In genomic region chr16:2007081-2007836, GRCh38 we compare ENCODE assay signal across 8 cellular contexts. TPM values are rescaled to one million over a fixed set of nuclear protein-coding genes. Genes with fewer than 3 reads are reported as not detected.
DNase-seq lines count a peak whose midpoint lies in the region; ATAC-seq and TF ChIP-seq lines count a peak whose summit lies in the region.

No MANE protein-coding gene starts in this region.

- 77% methylated on average over 16 of the region's 16 CpGs; no CpG with 5 or more reads in 1 of the 2 donors for WGBS in transverse colon (ENCODE audit: low coverage in 1 of 2), 2 donors

- no peak for TF ChIP-seq EP300 in transverse colon (IDR thresholded peaks at IDR 0.05; ENCODE audit: low read depth)

- H3K9me3 ChIP-seq in iPS-18c (ENCODE audit: control insufficient read depth, insufficient read depth, low read length) (no peaks in the 10 kb centered on the region), transverse colon (no peaks in the 10 kb centered on the region)

- H3K4me1 ChIP-seq in transverse colon = peaks cover 36 to 57% (median 49%) of the 10 kb centered on the region in 4 donors

- in situ Hi-C loops in transverse colon (cut with MboI; ENCODE audit: low pct_ligation_motif_present in 1 of 4, low pct_unique_long_range_greater_than_20kb in 1 of 4, low sequenced_read_pairs in 3 of 4) = loop anchor here in 1 of 4 donors (25.0 kb wide), 1 partner anchor 130 kb away; the partner anchor contains the start of genes PKD1 and RAB26

- H3K27me3 ChIP-seq in transverse colon = no peaks in the 10 kb centered on the region

- peak overlapping the region in 3 of 4 donors; percentile 93 to 98 (median 94) for H3K27ac ChIP-seq in transverse colon

- H3K4me3 Mint-ChIP-seq in activated naive CD4-positive, alpha-beta T cell treated with anti-CD3 and anti-CD28 coated beads, Interleukin-2, amount 50 U/mL, for 24 hours = peak overlapping the region; percentile 95
- peak overlapping the region; percentile 84 for H3K4me3 Mint-ChIP-seq in activated CD8-positive, alpha-beta T cell treated with anti-CD3 and anti-CD28 coated beads, Interleukin-2, amount 10 ng/mL, durations not matched to agents 7 days and 5 days

- H3K27ac Mint-ChIP-seq in activated naive CD4-positive, alpha-beta T cell treated with anti-CD3 and anti-CD28 coated beads, Interleukin-2, amount 50 U/mL, for 24 hours = no peak overlapping the region
- H3K27ac Mint-ChIP-seq in activated CD8-positive, alpha-beta T cell treated with anti-CD3 and anti-CD28 coated beads, Interleukin-2, amount 10 ng/mL, durations not matched to agents 7 days and 5 days = peak overlapping the region; percentile 88

- no peaks in the 10 kb centered on the region for H3K27me3 Mint-ChIP-seq in activated naive CD4-positive, alpha-beta T cell treated with anti-CD3 and anti-CD28 coated beads, Interleukin-2, amount 50 U/mL, for 24 hours
- no peaks in the 10 kb centered on the region for H3K27me3 Mint-ChIP-seq in activated CD8-positive, alpha-beta T cell treated with anti-CD3 and anti-CD28 coated beads, Interleukin-2, amount 10 ng/mL, durations not matched to agents 7 days and 5 days (ENCODE audit: low read depth)

- intact Hi-C loops in transverse colon (cut with DNase I; ENCODE audit: low total_unique reads) = loop anchor here (10.0 kb wide), 1 partner anchor 228 kb away; the partner anchor contains the start of gene DNASE1L2

- no peak for TF ChIP-seq CTCF in transverse colon (IDR thresholded peaks at IDR 0.05)

- H3K9me3 Mint-ChIP-seq in activated naive CD4-positive, alpha-beta T cell treated with anti-CD3 and anti-CD28 coated beads, Interleukin-2, amount 50 U/mL, for 24 hours = no peaks in the 10 kb centered on the region
- H3K9me3 Mint-ChIP-seq in activated CD8-positive, alpha-beta T cell treated with anti-CD3 and anti-CD28 coated beads, Interleukin-2, amount 10 ng/mL, durations not matched to agents 7 days and 5 days (ENCODE audit: insufficient read depth) = no peaks in the 10 kb centered on the region

- peak overlapping the region; percentile 15 for H3K4me3 ChIP-seq in iPS-18c (ENCODE audit: insufficient read depth, low read depth, low read length)
- H3K4me3 ChIP-seq in transverse colon = peak overlapping the region in 1 of 4 donors; percentile 78

- H3K36me3 ChIP-seq in transverse colon = peaks cover 0 to 5% (median 2%) of the 10 kb centered on the region in 4 donors

- no peak for DNase-seq in activated naive CD4-positive, alpha-beta T cell (lab: John Stamatoyannopoulos, UW)
- no peak for DNase-seq in activated CD8-positive, alpha-beta T cell treated with anti-CD3 and anti-CD28 coated beads, Interleukin-2, amount 10 ng/mL, durations not matched to agents 7 days and 5 days
- DNase-seq in transverse colon (no peak), NCI-H226 (no peak), GDM1 (lab: John Stamatoyannopoulos, UW) (no peak), D341Med (ENCODE audit: low spot score) (no peak)

- POLR2A ChIA-PET in activated CD8-positive, alpha-beta T cell treated with anti-CD3 and anti-CD28 coated beads, Interleukin-2, amount 10 ng/mL, durations not matched to agents 7 days and 5 days (lab: Charles Lee) = interaction anchor here (2.2 kb wide), 1 partner anchor 40 kb away, joined by 5 read pairs; the partner anchor contains the start of genes NTHL1 and TSC2

- H3K4me1 Mint-ChIP-seq in activated naive CD4-positive, alpha-beta T cell treated with anti-CD3 and anti-CD28 coated beads, Interleukin-2, amount 50 U/mL, for 24 hours = peaks cover 40% of the 10 kb centered on the region
- peaks cover 41% of the 10 kb centered on the region for H3K4me1 Mint-ChIP-seq in activated CD8-positive, alpha-beta T cell treated with anti-CD3 and anti-CD28 coated beads, Interleukin-2, amount 10 ng/mL, durations not matched to agents 7 days and 5 days (ENCODE audit: low read depth)

- CTCF ChIA-PET in activated CD8-positive, alpha-beta T cell treated with anti-CD3 and anti-CD28 coated beads, Interleukin-2, amount 10 ng/mL, durations not matched to agents 7 days and 5 days (lab: Charles Lee) = interaction anchor here (0.7 to 2.5 kb wide), 6 partner anchors 9 to 148 kb away, joined by 3 to 12 read pairs (median 4); no protein-coding TSS in a partner anchor

- TF ChIP-seq POLR2A in transverse colon (IDR thresholded peaks at IDR 0.05) = no peak

- no peak for ATAC-seq in activated CD8-positive, alpha-beta T cell treated with anti-CD3 and anti-CD28 coated beads, Interleukin-2, amount 10 ng/mL, durations not matched to agents 7 days and 5 days

- H3K36me3 Mint-ChIP-seq in activated naive CD4-positive, alpha-beta T cell treated with anti-CD3 and anti-CD28 coated beads, Interleukin-2, amount 50 U/mL, for 24 hours = peaks cover 2% of the 10 kb centered on the region
- H3K36me3 Mint-ChIP-seq in activated CD8-positive, alpha-beta T cell treated with anti-CD3 and anti-CD28 coated beads, Interleukin-2, amount 10 ng/mL, durations not matched to agents 7 days and 5 days (ENCODE audit: low read depth) = peaks cover 29% of the 10 kb centered on the region

RNA-seq across cellular contexts. Expression of gene ZNF598, which starts 2.4 kb away (rescaled TPM):
- total RNA-seq in activated CD8-positive, alpha-beta T cell treated with anti-CD3 and anti-CD28 coated beads, Interleukin-2, amount 10 ng/mL, durations not matched to agents 7 days and 5 days = 10 to 100 TPM; 75.1 to 75.9 TPM
- total RNA-seq in transverse colon = 100 to 1,000 TPM in 1 of 4 donors, 10 to 100 TPM in 3; 28.3 to 145 (median 42.0) TPM

RNA-seq across cellular contexts. Expression of gene NPW, which starts 12.3 kb away (rescaled TPM):
- total RNA-seq in activated CD8-positive, alpha-beta T cell treated with anti-CD3 and anti-CD28 coated beads, Interleukin-2, amount 10 ng/mL, durations not matched to agents 7 days and 5 days = under 1 TPM in 1 of 2 experiments, not detected in 1; 0.73 TPM
- under 1 TPM in 1 of 4 donors, not detected in 3; 0.41 TPM for total RNA-seq in transverse colon

RNA-seq across cellular contexts. Expression of gene SYNGR3, which starts 17.5 kb away (rescaled TPM):
- total RNA-seq in activated CD8-positive, alpha-beta T cell treated with anti-CD3 and anti-CD28 coated beads, Interleukin-2, amount 10 ng/mL, durations not matched to agents 7 days and 5 days = 1 to 10 TPM; 2.6 to 3.4 TPM
- 1 to 10 TPM in 3 of 4 donors, not detected in 1; 2.7 to 4.8 (median 2.9) TPM for total RNA-seq in transverse colon

RNA-seq across cellular contexts. Expression of gene NHERF2, which starts 19.4 kb away (rescaled TPM):
- 1 to 10 TPM; 1.4 to 2.8 TPM for total RNA-seq in activated CD8-positive, alpha-beta T cell treated with anti-CD3 and anti-CD28 coated beads, Interleukin-2, amount 10 ng/mL, durations not matched to agents 7 days and 5 days
- 10 to 100 TPM in 3 of 4 donors, 1 to 10 TPM in 1; 3.7 to 61.9 (median 29.8) TPM for total RNA-seq in transverse colon

RNA-seq across cellular contexts. Expression of gene GFER, which starts 23.3 kb away (rescaled TPM):
- total RNA-seq in activated CD8-positive, alpha-beta T cell treated with anti-CD3 and anti-CD28 coated beads, Interleukin-2, amount 10 ng/mL, durations not matched to agents 7 days and 5 days = 10 to 100 TPM; 27.2 to 30.5 TPM
- 100 to 1,000 TPM in 1 of 4 donors, 10 to 100 TPM in 3; 29.9 to 117 (median 64.3) TPM for total RNA-seq in transverse colon
